9 cellular contexts compared by ENCODE assay signal in the genomic region with DNA sequence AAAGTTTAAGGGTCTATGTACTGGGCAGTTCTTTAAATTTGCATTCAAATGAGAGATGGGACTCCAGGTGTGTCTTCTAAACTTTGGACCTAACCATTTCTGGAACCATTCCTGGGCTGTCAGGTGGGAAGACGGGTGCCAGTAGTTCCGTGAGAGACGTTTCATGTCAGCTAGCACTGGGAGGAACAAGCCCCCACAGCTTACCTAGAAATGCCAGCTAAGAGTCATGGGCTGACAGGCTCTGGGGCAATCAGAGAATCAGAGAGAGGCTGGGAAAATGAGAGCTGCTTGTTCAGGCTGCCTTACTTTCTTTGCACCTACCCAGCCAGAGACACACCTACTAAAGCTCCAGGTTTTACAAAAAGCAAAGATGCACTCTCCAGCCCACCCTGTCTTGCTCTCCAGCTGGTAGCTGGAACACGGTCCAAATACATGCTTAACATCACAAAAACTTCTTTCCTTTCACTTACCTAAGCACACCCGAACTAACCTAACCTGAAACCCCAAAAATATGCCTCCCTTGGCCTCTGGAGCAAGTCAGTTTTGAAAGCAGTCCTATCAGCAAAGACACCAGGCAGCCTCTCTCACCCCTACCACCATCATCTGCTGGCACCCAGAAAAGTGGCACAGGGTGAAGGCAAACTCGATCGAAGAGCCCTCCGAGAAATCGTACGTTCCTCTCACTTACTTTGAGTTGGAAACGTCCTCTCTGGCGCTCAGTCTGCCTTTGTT. TPM values are rescaled to one million over a fixed set of nuclear protein-coding genes. Genes with fewer than 3 reads are reported as not detected.
A peak's percentile ranks its signal among the peaks of the same experiment; 100 is the strongest.
DNase-seq lines count a peak whose midpoint lies in the region; ATAC-seq and TF ChIP-seq lines count a peak whose summit lies in the region.
"Had no signal": no experiment of that assay in that cellular context is flagged by ENCODE, and none has a peak within 500 bp of the region (broad histone marks: within the 10 kb centered on the region; RNA-seq: fewer than 3 reads in every experiment).

No MANE protein-coding gene starts in this region.

- no peaks in the 10 kb centered on the region for H4K20me1 ChIP-seq in osteoblast (ENCODE audit: insufficient read depth, low read length)

- H3K27me3 ChIP-seq in WERI-Rb-1 (ENCODE audit: insufficient read depth, low read depth, severe bottlenecking) = no peaks in the 10 kb centered on the region
- H3K27me3 ChIP-seq in cardiac muscle cell = no peaks in the 10 kb centered on the region
- no peaks in the 10 kb centered on the region for H3K27me3 ChIP-seq in osteoblast (ENCODE audit: insufficient read depth, low read length)

- no peaks in the 10 kb centered on the region for H3K4me1 Mint-ChIP-seq in activated T-helper 17 cell treated with anti-CD3 and anti-CD28 coated beads, Interleukin-2, amount 50 U/mL, for 72 hours
- H3K4me1 Mint-ChIP-seq: CD4-positive, CD25-positive, alpha-beta regulatory T cell had no signal

- no peak overlapping the region for H3K4me3 Mint-ChIP-seq in activated T-helper 17 cell treated with anti-CD3 and anti-CD28 coated beads, Interleukin-2, amount 50 U/mL, for 72 hours

- H3K4me1 ChIP-seq in cardiac muscle cell (ENCODE audit: low read depth) (peaks cover 20% of the 10 kb centered on the region), osteoblast (ENCODE audit: insufficient read depth, low read length) (peaks cover 6% of the 10 kb centered on the region)

- H3K27ac ChIP-seq in WERI-Rb-1 (no peak overlapping the region), cardiac muscle cell (peak overlapping the region; percentile 71), osteoblast (ENCODE audit: low read depth, low read length) (no peak overlapping the region)

- no peaks in the 10 kb centered on the region for H3K36me3 Mint-ChIP-seq in activated T-helper 17 cell treated with anti-CD3 and anti-CD28 coated beads, Interleukin-2, amount 50 U/mL, for 72 hours (ENCODE audit: low read depth)
- H3K36me3 Mint-ChIP-seq: CD4-positive, CD25-positive, alpha-beta regulatory T cell had no signal

- peaks cover 19% of the 10 kb centered on the region for H3K27me3 Mint-ChIP-seq in activated T-helper 17 cell treated with anti-CD3 and anti-CD28 coated beads, Interleukin-2, amount 50 U/mL, for 72 hours

- H2AFZ ChIP-seq in osteoblast (ENCODE audit: low read length) = peak overlapping the region; percentile 93

- H3K4me2 ChIP-seq in osteoblast (ENCODE audit: insufficient read depth, low read length) = peak overlapping the region; percentile 90

- no peak for TF ChIP-seq CTCF in AG10803 (conservative IDR thresholded peaks at IDR 0.05; ENCODE audit: low read length)
- no peak for TF ChIP-seq CTCF in WERI-Rb-1 (IDR thresholded peaks at IDR 0.05; ENCODE audit: low read depth, low read length)
- TF ChIP-seq CTCF in cardiac muscle cell (IDR thresholded peaks at IDR 0.05; ENCODE audit: low read depth, low read length) = no peak
- TF ChIP-seq CTCF in osteoblast (IDR thresholded peaks at IDR 0.05; ENCODE audit: extremely low read depth, low read depth, low read length) = no peak

- peaks cover 8% of the 10 kb centered on the region for H3K9me3 Mint-ChIP-seq in activated T-helper 17 cell treated with anti-CD3 and anti-CD28 coated beads, Interleukin-2, amount 50 U/mL, for 72 hours

- no peak overlapping the region for H3K27ac Mint-ChIP-seq in activated T-helper 17 cell treated with anti-CD3 and anti-CD28 coated beads, Interleukin-2, amount 50 U/mL, for 72 hours
- H3K27ac Mint-ChIP-seq: CD4-positive, CD25-positive, alpha-beta regulatory T cell had no signal

- DNase-seq in AG10803 (ENCODE audit: low read depth) (no peak), WERI-Rb-1 (no peak), cardiac muscle cell (ENCODE audit: low read depth in 1 of 2, low spot score in 1 of 2) (peak in 1 of 2 donors; percentile 11), osteoblast (ENCODE audit: insufficient read length, low spot score, missing footprints) (no peak), kidney glomerular epithelial cell (lab: John Stamatoyannopoulos, UW) (no peak), NCI-H748 (lab: John Stamatoyannopoulos, UW; ENCODE audit: unreplicated experiment) (no peak)
- DNase-seq: CD4-positive, CD25-positive, alpha-beta regulatory T cell had no signal

- H3K9me3 ChIP-seq in WERI-Rb-1 (ENCODE audit: severe bottlenecking) = no peaks in the 10 kb centered on the region
- no peaks in the 10 kb centered on the region for H3K9me3 ChIP-seq in cardiac muscle cell (ENCODE audit: low read depth)
- H3K9me3 ChIP-seq in osteoblast (ENCODE audit: low read depth, low read length) = no peaks in the 10 kb centered on the region

- H3K36me3 ChIP-seq in WERI-Rb-1 (no peaks in the 10 kb centered on the region), cardiac muscle cell (no peaks in the 10 kb centered on the region), osteoblast (ENCODE audit: insufficient read depth, low read length) (no peaks in the 10 kb centered on the region)

- H3K4me3 ChIP-seq in AG10803 (ENCODE audit: low read length) (peak overlapping the region; percentile 66), WERI-Rb-1 (ENCODE audit: low read depth, low read length) (peak overlapping the region; percentile 36), cardiac muscle cell (peak overlapping the region; percentile 44), osteoblast (ENCODE audit: insufficient read depth, low read length) (peak overlapping the region; percentile 71)

- no peaks in the 10 kb centered on the region for H3K79me2 ChIP-seq in osteoblast (ENCODE audit: insufficient read depth, low read length)

- no peak for ATAC-seq in GM19467 (IDR thresholded peaks at IDR 0.05; ENCODE audit: unreplicated experiment)
- ATAC-seq in activated T-helper 17 cell treated with anti-CD3 and anti-CD28 coated beads, Interleukin-2, amount 50 U/mL, for 72 hours (replicated peaks) = no peak

RNA-seq across cellular contexts. Expression of a gene that starts 0.6 kb away (rescaled TPM):
- total RNA-seq in cardiac muscle cell = 82.1 and 183 TPM in 2 replicates
- polyA plus RNA-seq in cardiac muscle cell = 68.5 and 125 TPM in 2 replicates
- 21.0 and 33.3 TPM in 2 replicates for total RNA-seq in osteoblast
- total RNA-seq in activated T-helper 17 cell treated with anti-CD3 and anti-CD28 coated beads, Interleukin-2, amount 50 U/mL, for 72 hours = under 1 TPM in 1 of 2 donors, not detected in 1; 0.37 TPM
- total RNA-seq: CD4-positive, CD25-positive, alpha-beta regulatory T cell had no signal

Comparison
In these comparisons a context has a peak if more than half of its experiments do, and no peak if none do; other contexts are left out.
1. RNA of a gene that starts 0.6 kb away (total RNA-seq): 82.1 to 183 TPM in cardiac muscle cell and 21.0 to 33.3 TPM in osteoblast; 0.37 TPM in activated T-helper 17 cell treated with anti-CD3 and anti-CD28 coated beads, Interleukin-2, amount 50 U/mL, for 72 hours; every median in the first group is over 10 times any median in the second.
2. Peak in every context shown above with its lines, with median percentiles within 50 percentile points of each other: H3K4me3 ChIP-seq.